10 cellular contexts compared by ENCODE assay signal in genomic region chr22:31210830-31211503, GRCh38. TPM values are rescaled to one million over a fixed set of nuclear protein-coding genes. Genes with fewer than 3 reads are reported as not detected.
DNase-seq lines count a peak whose midpoint lies in the region; ATAC-seq and TF ChIP-seq lines count a peak whose summit lies in the region.
"Had no signal": no experiment of that assay in that cellular context is flagged by ENCODE, and none has a peak within 500 bp of the region (broad histone marks: within the 10 kb centered on the region; RNA-seq: fewer than 3 reads in every experiment).

No MANE protein-coding gene starts in this region.

- peak; percentile 38 for DNase-seq in activated naive CD4-positive, alpha-beta T cell treated with anti-CD3 and anti-CD28 coated beads for 36 hours
- DNase-seq in activated naive CD4-positive, alpha-beta T cell treated with anti-CD3 and anti-CD28 coated beads, Interleukin-2, amount 50 U/mL, for 16 hours = no peak
- peak; percentile 42 for DNase-seq in activated naive CD4-positive, alpha-beta T cell treated with anti-CD3 and anti-CD28 coated beads, Interleukin-2, amount 10 ng/mL, durations not matched to agents 7 days and 5 days
- no peak for DNase-seq in lower lobe of right lung
- DNase-seq in uterus = peak in 1 of 2 donors; percentile 36
- no peak for DNase-seq in NCI-H187 (lab: John Stamatoyannopoulos, UW)
- no peak for DNase-seq in NCI-H345 (lab: John Stamatoyannopoulos, UW)
- DNase-seq in omental fat pad (ENCODE audit: low spot score) = no peak
- DNase-seq: stimulated activated CD4-positive, alpha-beta T cell treated with anti-CD3 and anti-CD28 coated beads, Interleukin-4, amount 100 ng/mL, for 4 hours had no signal

- intact Hi-C loops in activated naive CD4-positive, alpha-beta T cell treated with anti-CD3 and anti-CD28 coated beads for 36 hours (cut with micrococcal nuclease) = loop anchor here (10.0 kb wide), 1 partner anchor 284 kb away; the partner anchor contains the start of gene SFI1
- intact Hi-C loops in lower lobe of right lung (cut with DNase I) (no loop called here), uterus (cut with DNase I; ENCODE audit: low total_unique reads) (no loop called here)

- peak overlapping the region; percentile 30 for H3K4me3 Mint-ChIP-seq in activated naive CD4-positive, alpha-beta T cell treated with anti-CD3 and anti-CD28 coated beads for 36 hours
- H3K4me3 Mint-ChIP-seq in activated naive CD4-positive, alpha-beta T cell treated with anti-CD3 and anti-CD28 coated beads, Interleukin-2, amount 10 ng/mL, durations not matched to agents 7 days and 5 days = peak overlapping the region; percentile 85

- H3K27ac ChIP-seq in lower lobe of right lung = peak overlapping the region; percentile 83
- H3K27ac ChIP-seq in uterus = peak overlapping the region; percentile 75 to 79
- H3K27ac ChIP-seq: SK-N-MC had no signal

- peak overlapping the region; percentile 73 for H3K4me3 ChIP-seq in lower lobe of right lung
- no peak overlapping the region for H3K4me3 ChIP-seq in uterus

- H3K4me1 Mint-ChIP-seq in activated naive CD4-positive, alpha-beta T cell treated with anti-CD3 and anti-CD28 coated beads for 36 hours (ENCODE audit: low read depth) = peaks cover 39% of the 10 kb centered on the region
- peaks cover 47% of the 10 kb centered on the region for H3K4me1 Mint-ChIP-seq in activated naive CD4-positive, alpha-beta T cell treated with anti-CD3 and anti-CD28 coated beads, Interleukin-2, amount 10 ng/mL, durations not matched to agents 7 days and 5 days

- CTCF ChIA-PET in activated naive CD4-positive, alpha-beta T cell treated with anti-CD3 and anti-CD28 coated beads for 36 hours (lab: Charles Lee) = interaction anchor here (0.5 to 7.6 kb wide), 19 partner anchors 10 to 154 kb away, joined by 3 to 59 read pairs (median 6); partner anchors contain the start of genes PIK3IP1, RNF185 and SELENOM
- CTCF ChIA-PET in activated naive CD4-positive, alpha-beta T cell treated with anti-CD3 and anti-CD28 coated beads, Interleukin-2, amount 10 ng/mL, durations not matched to agents 7 days and 5 days (lab: Charles Lee) = interaction anchor here (0.6 to 6.0 kb wide), 19 partner anchors 8 to 103 kb away, joined by 3 to 47 read pairs (median 8); partner anchors contain the start of genes PIK3IP1 and RNF185

- no peaks in the 10 kb centered on the region for H3K9me3 ChIP-seq in lower lobe of right lung
- no peaks in the 10 kb centered on the region for H3K9me3 ChIP-seq in uterus

- no peaks in the 10 kb centered on the region for H3K9me3 Mint-ChIP-seq in activated naive CD4-positive, alpha-beta T cell treated with anti-CD3 and anti-CD28 coated beads for 36 hours
- no peaks in the 10 kb centered on the region for H3K9me3 Mint-ChIP-seq in activated naive CD4-positive, alpha-beta T cell treated with anti-CD3 and anti-CD28 coated beads, Interleukin-2, amount 10 ng/mL, durations not matched to agents 7 days and 5 days

- H3K36me3 Mint-ChIP-seq in activated naive CD4-positive, alpha-beta T cell treated with anti-CD3 and anti-CD28 coated beads for 36 hours (ENCODE audit: low read depth) = peaks cover 9% of the 10 kb centered on the region
- peaks cover 20% of the 10 kb centered on the region for H3K36me3 Mint-ChIP-seq in activated naive CD4-positive, alpha-beta T cell treated with anti-CD3 and anti-CD28 coated beads, Interleukin-2, amount 10 ng/mL, durations not matched to agents 7 days and 5 days

- TF ChIP-seq POLR2A in uterus (IDR thresholded peaks at IDR 0.05) = no peak

- peak; percentile 18 to 24 for ATAC-seq in lower lobe of right lung
- ATAC-seq in omental fat pad (ENCODE audit: low FRiP score) = no peak

- TF ChIP-seq CTCF in lower lobe of right lung (IDR thresholded peaks at IDR 0.05) (no peak), uterus (IDR thresholded peaks at IDR 0.05) (no peak), omental fat pad (IDR thresholded peaks at IDR 0.05) (no peak)

- peaks cover 68% of the 10 kb centered on the region for H3K4me1 ChIP-seq in lower lobe of right lung
- H3K4me1 ChIP-seq in uterus = peaks cover 0 to 11% of the 10 kb centered on the region in 2 donors

- H3K36me3 ChIP-seq in lower lobe of right lung = peaks cover 5% of the 10 kb centered on the region
- no peaks in the 10 kb centered on the region for H3K36me3 ChIP-seq in uterus

- peak overlapping the region; percentile 75 for H3K27ac Mint-ChIP-seq in activated naive CD4-positive, alpha-beta T cell treated with anti-CD3 and anti-CD28 coated beads for 36 hours
- H3K27ac Mint-ChIP-seq in activated naive CD4-positive, alpha-beta T cell treated with anti-CD3 and anti-CD28 coated beads, Interleukin-2, amount 10 ng/mL, durations not matched to agents 7 days and 5 days = peak overlapping the region; percentile 90

- H3K27me3 Mint-ChIP-seq in activated naive CD4-positive, alpha-beta T cell treated with anti-CD3 and anti-CD28 coated beads for 36 hours (ENCODE audit: low read depth) = no peaks in the 10 kb centered on the region
- H3K27me3 Mint-ChIP-seq in activated naive CD4-positive, alpha-beta T cell treated with anti-CD3 and anti-CD28 coated beads, Interleukin-2, amount 10 ng/mL, durations not matched to agents 7 days and 5 days = no peaks in the 10 kb centered on the region

- H3K27me3 ChIP-seq in lower lobe of right lung (ENCODE audit: low read depth) (no peaks in the 10 kb centered on the region), uterus (no peaks in the 10 kb centered on the region)

RNA-seq across cellular contexts. Expression of gene LIMK2, which starts 1.1 kb away (rescaled TPM):
- 10 to 100 TPM; 50.8 to 50.9 TPM for total RNA-seq in activated naive CD4-positive, alpha-beta T cell treated with anti-CD3 and anti-CD28 coated beads for 36 hours
- total RNA-seq in lower lobe of right lung = 61.2 TPM
- total RNA-seq in uterus = 10 to 100 TPM in 2 of 4 donors, 1 to 10 TPM in 2; 7.2 to 52.0 (median 22.1) TPM
- 10 to 100 TPM; 32.0 to 66.2 (median 40.7) TPM for total RNA-seq in omental fat pad

RNA-seq across cellular contexts. Expression of gene RNF185, which starts 51.0 kb away (rescaled TPM):
- total RNA-seq in activated naive CD4-positive, alpha-beta T cell treated with anti-CD3 and anti-CD28 coated beads for 36 hours = 10 to 100 TPM; 11.3 to 12.3 TPM
- 32.4 TPM for total RNA-seq in lower lobe of right lung
- total RNA-seq in uterus = 10 to 100 TPM; 10.8 to 39.5 (median 28.0) TPM
- 10 to 100 TPM; 25.1 to 39.4 (median 30.0) TPM for total RNA-seq in omental fat pad

Comparison
In these comparisons a context has a peak if more than half of its experiments do, and no peak if none do; other contexts are left out.
1. DNase-seq: peak in activated naive CD4-positive, alpha-beta T cell treated with anti-CD3 and anti-CD28 coated beads for 36 hours (single experiment) and activated naive CD4-positive, alpha-beta T cell treated with anti-CD3 and anti-CD28 coated beads, Interleukin-2, amount 10 ng/mL, durations not matched to agents 7 days and 5 days (single experiment); none in activated naive CD4-positive, alpha-beta T cell treated with anti-CD3 and anti-CD28 coated beads, Interleukin-2, amount 50 U/mL, for 16 hours (single experiment), lower lobe of right lung (single experiment), NCI-H187 (0 of 2), NCI-H345 (single experiment) and omental fat pad (single experiment).